Comparison of ENCODE assay signal across 8 cellular contexts in the genomic region with DNA sequence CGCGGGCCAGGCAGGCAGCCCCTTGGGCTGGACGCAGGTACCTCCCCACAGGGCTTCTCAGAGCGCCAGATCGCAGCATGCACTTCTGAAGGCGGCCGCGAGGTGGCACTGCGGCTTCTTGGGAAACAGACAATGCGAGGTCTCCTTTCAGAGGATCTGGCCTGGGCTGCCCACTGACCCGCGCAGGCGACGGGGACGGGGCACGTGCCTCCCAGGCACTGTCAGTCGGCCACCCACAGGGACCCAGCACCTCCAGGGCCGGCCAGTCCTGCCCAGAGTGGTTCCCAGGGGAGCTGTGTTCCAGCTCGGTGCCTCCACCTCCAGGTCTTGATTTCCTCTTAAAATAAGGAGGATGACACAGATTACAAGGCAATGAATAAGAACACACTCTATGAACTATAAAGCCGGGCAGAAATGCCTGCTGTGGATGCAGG. TPM values are rescaled to one million over a fixed set of nuclear protein-coding genes. Genes with fewer than 3 reads are reported as not detected.
A peak's percentile ranks its signal among the peaks of the same experiment; 100 is the strongest.
DNase-seq lines count a peak whose midpoint lies in the region; ATAC-seq, FAIRE-seq and TF ChIP-seq lines count a peak whose summit lies in the region.

No MANE protein-coding gene starts in this region.

- peaks cover 1% of the 10 kb centered on the region for H3K27me3 Mint-ChIP-seq in activated naive CD8-positive, alpha-beta T cell
- H3K27me3 Mint-ChIP-seq in progenitor cell of endocrine pancreas, result peaks cover 62% of the 10 kb centered on the region

- intact Hi-C loops in Right ventricle myocardium superior (cut with DNase I), result loop anchor here (5.0 kb wide), 1 partner anchor 498 kb away; no protein-coding TSS in a partner anchor
- intact Hi-C loops in upper lobe of right lung (cut with DNase I), result no loop called here

- no peak overlapping the region for H3K27ac Mint-ChIP-seq in activated naive CD8-positive, alpha-beta T cell
- peak overlapping the region; percentile 73 for H3K27ac Mint-ChIP-seq in progenitor cell of endocrine pancreas

- TF ChIP-seq CTCF in progenitor cell of endocrine pancreas (IDR thresholded peaks at IDR 0.05; ENCODE audit: unreplicated experiment), result peak; percentile 95
- TF ChIP-seq CTCF in upper lobe of right lung (IDR thresholded peaks at IDR 0.05), result peak; percentile 98

- FAIRE-seq in GM12892 (lab: Jason Lieb, UNC), result peak; percentile 88

- peaks cover 4% of the 10 kb centered on the region for H3K4me1 ChIP-seq in upper lobe of right lung

- TF ChIP-seq POLR2A in GM12892 (IDR thresholded peaks at IDR 0.05; ENCODE audit: low read depth, low read length), result no peak

- no peaks in the 10 kb centered on the region for H3K9me3 Mint-ChIP-seq in activated naive CD8-positive, alpha-beta T cell (ENCODE audit: low read depth)
- no peaks in the 10 kb centered on the region for H3K9me3 Mint-ChIP-seq in progenitor cell of endocrine pancreas (ENCODE audit: low read depth)

- no peaks in the 10 kb centered on the region for H3K36me3 ChIP-seq in upper lobe of right lung

- DNase-seq in GM12892 (ENCODE audit: insufficient read length) (peak; percentile 76), NCI-H1105 (lab: John Stamatoyannopoulos, UW) (peak; percentile 58), SW 1271 (lab: John Stamatoyannopoulos, UW) (peak; percentile 33 to 67), Right ventricle myocardium superior (peak; percentile 91), progenitor cell of endocrine pancreas (ENCODE audit: low spot score, unreplicated experiment) (peak; percentile 91), upper lobe of right lung (peak; percentile 91)

- peaks cover 6% of the 10 kb centered on the region for H3K27me3 ChIP-seq in upper lobe of right lung

- peaks cover 4% of the 10 kb centered on the region for H3K4me1 Mint-ChIP-seq in activated naive CD8-positive, alpha-beta T cell (ENCODE audit: low read depth)
- H3K4me1 Mint-ChIP-seq in progenitor cell of endocrine pancreas (ENCODE audit: low read depth), result peaks cover 4% of the 10 kb centered on the region

- ATAC-seq in Right ventricle myocardium superior (ENCODE audit: poor library complexity) (peak; percentile 96), upper lobe of right lung (peak; percentile 96), HG03378 (IDR thresholded peaks at IDR 0.05; ENCODE audit: unreplicated experiment) (no peak)

- H3K4me3 ChIP-seq in upper lobe of right lung, result no peak overlapping the region

- no peaks in the 10 kb centered on the region for H3K9me3 ChIP-seq in upper lobe of right lung

- H3K4me3 Mint-ChIP-seq in activated naive CD8-positive, alpha-beta T cell, result peak overlapping the region; percentile 60
- no peak overlapping the region for H3K4me3 Mint-ChIP-seq in progenitor cell of endocrine pancreas (ENCODE audit: low read depth)

- H3K27ac ChIP-seq in upper lobe of right lung, result no peak overlapping the region

- no peaks in the 10 kb centered on the region for H3K36me3 Mint-ChIP-seq in activated naive CD8-positive, alpha-beta T cell
- H3K36me3 Mint-ChIP-seq in progenitor cell of endocrine pancreas (ENCODE audit: insufficient read depth), result no peaks in the 10 kb centered on the region

RNA-seq across cellular contexts. Expression of a gene that starts 24.4 kb away (rescaled TPM):
- polyA plus RNA-seq in GM12892 (2012; ENCODE audit: missing spikeins), result not detected
- 5.4 TPM for total RNA-seq in Right ventricle myocardium superior
- 12.9 and 14.4 TPM in 2 replicates for total RNA-seq in progenitor cell of endocrine pancreas
- total RNA-seq in upper lobe of right lung, result 10.3 TPM

RNA-seq across cellular contexts. Expression of a gene that starts 24.7 kb away (rescaled TPM):
- 15.2 TPM for polyA plus RNA-seq in GM12892 (2012; ENCODE audit: missing spikeins)
- total RNA-seq in Right ventricle myocardium superior (8.3 TPM), progenitor cell of endocrine pancreas (30.2 and 32.8 TPM in 2 replicates), upper lobe of right lung (17.1 TPM)
